ENCODE assay signal across 21 cellular contexts in the genomic region with DNA sequence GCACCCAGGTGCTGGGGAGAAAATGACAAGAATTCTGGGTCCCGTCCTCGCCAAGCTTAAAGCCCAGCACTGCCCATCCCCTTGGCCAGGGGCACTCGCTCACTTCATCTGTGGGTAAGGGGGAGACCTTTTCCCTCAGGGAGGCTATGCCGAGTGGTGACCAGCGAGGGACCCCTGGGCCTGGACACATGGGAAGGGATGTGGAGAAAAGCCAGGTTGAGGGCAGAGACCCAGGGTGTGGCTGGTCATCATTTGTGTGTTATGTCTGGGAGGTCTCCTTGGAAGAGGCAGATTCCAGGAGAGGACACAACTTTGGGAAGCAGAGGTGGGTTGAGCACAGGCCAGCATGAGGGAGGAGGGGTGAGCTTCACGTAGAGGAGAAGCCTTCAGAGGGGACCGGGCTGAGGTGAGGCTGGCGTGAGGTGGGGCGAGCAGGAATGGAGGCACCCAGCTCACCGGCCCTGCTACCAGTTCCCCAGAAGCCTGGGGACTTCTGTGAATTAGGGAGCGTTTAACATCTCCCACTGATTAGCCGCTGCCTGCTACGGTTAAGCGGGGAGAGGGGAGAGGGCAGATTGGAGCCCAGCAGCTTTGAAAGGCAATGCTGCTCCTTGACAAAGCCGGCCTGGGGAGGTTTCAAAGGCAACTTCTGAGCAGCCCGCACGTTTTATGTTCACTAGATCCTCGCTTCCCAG. TPM values are rescaled to one million over a fixed set of nuclear protein-coding genes. Genes with fewer than 3 reads are reported as not detected.
DNase-seq lines count a peak whose midpoint lies in the region; ATAC-seq and TF ChIP-seq lines count a peak whose summit lies in the region.
"Had no signal": no experiment of that assay in that cellular context is flagged by ENCODE, and none has a peak within 500 bp of the region (broad histone marks: within the 10 kb centered on the region; RNA-seq: fewer than 3 reads in every experiment).

No MANE protein-coding gene starts in this region.

- no peaks in the 10 kb centered on the region for H3K36me3 ChIP-seq in neural progenitor cell
- no peaks in the 10 kb centered on the region for H3K36me3 ChIP-seq in upper lobe of right lung
- H3K36me3 ChIP-seq in Karpas-422 (ENCODE audit: insufficient read depth, low read length) = no peaks in the 10 kb centered on the region
- H3K36me3 ChIP-seq: BLaER1 treated with 17β-estradiol and CSF1 and Interleukin-3, amounts not matched to agents 10 nM and 100 nM had no signal

- H2AFZ ChIP-seq in neural progenitor cell (replicated peaks) = no peak overlapping the region
- no peak overlapping the region for H2AFZ ChIP-seq in Karpas-422 (ENCODE audit: low read length)

- H3K27ac Mint-ChIP-seq in neural progenitor cell = peak overlapping the region; percentile 38
- H3K27ac Mint-ChIP-seq: CD4-positive, alpha-beta memory T cell had no signal

- H3K79me2 ChIP-seq in neural progenitor cell (ENCODE audit: low read depth) (no peaks in the 10 kb centered on the region), Karpas-422 (ENCODE audit: low read length) (no peaks in the 10 kb centered on the region)

- no peak for TF ChIP-seq CTCF in dorsolateral prefrontal cortex (IDR thresholded peaks at IDR 0.05 in 54 of 56, conservative IDR thresholded peaks at IDR 0.05 in 2 of 56; ENCODE audit: low read depth in 1 of 56, partially characterized antibody in 56 of 56)
- no peak for TF ChIP-seq CTCF in neural progenitor cell (IDR thresholded peaks at IDR 0.05)
- no peak for TF ChIP-seq CTCF in upper lobe of right lung (IDR thresholded peaks at IDR 0.05)

- H3K4me2 ChIP-seq in neural progenitor cell (peak overlapping the region; percentile 59), Karpas-422 (ENCODE audit: low read depth, low read length, poor library complexity, severe bottlenecking) (no peak overlapping the region)
- H3K4me2 ChIP-seq: BLaER1 treated with 17β-estradiol and CSF1 and Interleukin-3, amounts not matched to agents 10 nM and 100 nM had no signal

- no peak overlapping the region for H3K4me3 Mint-ChIP-seq in neural progenitor cell
- H3K4me3 Mint-ChIP-seq: CD4-positive, alpha-beta memory T cell had no signal

- peak overlapping the region in 51 of 59 donors; percentile 19 to 93 (median 78) for H3K27ac ChIP-seq in dorsolateral prefrontal cortex
- H3K27ac ChIP-seq in neural progenitor cell = peak overlapping the region; percentile 29
- H3K27ac ChIP-seq in upper lobe of right lung = no peak overlapping the region
- no peak overlapping the region for H3K27ac ChIP-seq in Karpas-422 (ENCODE audit: low read length)
- H3K27ac ChIP-seq: BLaER1 treated with 17β-estradiol and CSF1 and Interleukin-3, amounts not matched to agents 10 nM and 100 nM had no signal

- H3K9me3 Mint-ChIP-seq in neural progenitor cell = no peaks in the 10 kb centered on the region
- H3K9me3 Mint-ChIP-seq: CD4-positive, alpha-beta memory T cell had no signal

- H3K27me3 ChIP-seq in dorsolateral prefrontal cortex (peaks cover 0 to 3% (median 0%) of the 10 kb centered on the region in 45 donors), neural progenitor cell (peaks cover 3% of the 10 kb centered on the region), upper lobe of right lung (peaks cover 5% of the 10 kb centered on the region), Karpas-422 (ENCODE audit: low read length) (no peaks in the 10 kb centered on the region)

- H4K20me1 ChIP-seq in neural progenitor cell (ENCODE audit: low read depth) = no peaks in the 10 kb centered on the region
- H4K20me1 ChIP-seq in Karpas-422 (ENCODE audit: insufficient read depth, low read depth, low read length) = no peaks in the 10 kb centered on the region

- H3K9ac ChIP-seq in neural progenitor cell (no peak overlapping the region), Karpas-422 (ENCODE audit: low read length) (no peak overlapping the region)
- H3K9ac ChIP-seq: BLaER1 treated with 17β-estradiol and CSF1 and Interleukin-3, amounts not matched to agents 10 nM and 100 nM had no signal

- ATAC-seq in left cardiac atrium (no peak), upper lobe of right lung (no peak), GM19035 (IDR thresholded peaks at IDR 0.05; ENCODE audit: unreplicated experiment) (no peak)

- H3K4me3 ChIP-seq in dorsolateral prefrontal cortex (no peak overlapping the region), neural progenitor cell (no peak overlapping the region), upper lobe of right lung (no peak overlapping the region), Karpas-422 (ENCODE audit: low read length) (no peak overlapping the region)
- H3K4me3 ChIP-seq: BLaER1 treated with 17β-estradiol and CSF1 and Interleukin-3, amounts not matched to agents 10 nM and 100 nM had no signal

- H3K4me1 Mint-ChIP-seq in neural progenitor cell = peaks cover 43% of the 10 kb centered on the region

- peaks cover 16% of the 10 kb centered on the region for H3F3A ChIP-seq in neural progenitor cell (ENCODE audit: low read depth)

- intact Hi-C loops in cardiac septum (cut with DNase I) (no loop called here), left cardiac atrium (cut with DNase I) (no loop called here), dorsolateral prefrontal cortex (cut with DNase I) (no loop called here), upper lobe of right lung (cut with DNase I) (no loop called here)

- H3K4me1 ChIP-seq in neural progenitor cell (peaks cover 25% of the 10 kb centered on the region), upper lobe of right lung (no peaks in the 10 kb centered on the region), Karpas-422 (ENCODE audit: low read length) (peaks cover 6% of the 10 kb centered on the region)
- H3K4me1 ChIP-seq: Caco-2 had no signal

- peak; percentile 53 for DNase-seq in cardiac septum (ENCODE audit: low spot score)
- DNase-seq in left cardiac atrium = no peak
- DNase-seq in dorsolateral prefrontal cortex = no peak
- DNase-seq in neural progenitor cell (ENCODE audit: low spot score) = peak; percentile 66
- peak; percentile 48 for DNase-seq in upper lobe of right lung
- DNase-seq in Karpas-422 = no peak
- no peak for DNase-seq in GDM1 (lab: John Stamatoyannopoulos, UW)
- DNase-seq: 8988T; CD4-positive, alpha-beta memory T cell; DMS 273 treated with DMSO at 0.1 percent for 48 hours; DMS79 treated with DMSO at 0.1 percent for 48 hours; KBM-7; NCI-H1092; NCI-H2029; NCI-H226; NCI-H510A treated with DMSO at 0.1 percent for 48 hours; NCI-H82; Right ventricle myocardium superior had no signal

- H3K9me2 ChIP-seq in Karpas-422 (replicated peaks; ENCODE audit: insufficient read depth, low read length) = no peaks in the 10 kb centered on the region

- H3K9me3 ChIP-seq in neural progenitor cell (ENCODE audit: low read depth) (no peaks in the 10 kb centered on the region), upper lobe of right lung (no peaks in the 10 kb centered on the region), Karpas-422 (ENCODE audit: low read length) (no peaks in the 10 kb centered on the region)
- H3K9me3 ChIP-seq: BLaER1 treated with 17β-estradiol and CSF1 and Interleukin-3, amounts not matched to agents 10 nM and 100 nM; Caco-2 had no signal

- no peaks in the 10 kb centered on the region for H3K36me3 Mint-ChIP-seq in neural progenitor cell
- H3K36me3 Mint-ChIP-seq: CD4-positive, alpha-beta memory T cell had no signal

- H3K27me3 Mint-ChIP-seq in neural progenitor cell (ENCODE audit: insufficient read depth, low read depth) = peaks cover 12% of the 10 kb centered on the region

RNA-seq across cellular contexts. Expression of gene NECTIN1, which starts 25.8 kb away (rescaled TPM):
- total RNA-seq in cardiac septum = 10.4 TPM
- total RNA-seq in left cardiac atrium = 1 to 10 TPM; 6.6 to 8.8 TPM
- total RNA-seq in dorsolateral prefrontal cortex = 100 to 1,000 TPM in 6 of 120 experiments, 10 to 100 TPM in 114; 45.3 to 136 (median 78.1) TPM
- total RNA-seq in neural progenitor cell (ENCODE audit: low replicate concordance) = 19.5 and 27.4 TPM in 2 replicates
- 10.4 TPM for total RNA-seq in upper lobe of right lung
- total RNA-seq in Karpas-422 (2014; rRNA removed; shearing (Covaris generic); ENCODE audit: low replicate concordance) = 0.04 TPM in 1 of 2 replicates, not detected in the other

Comparison
In these comparisons a context has a peak if more than half of its experiments do, and no peak if none do; other contexts are left out.
1. DNase-seq: peak in cardiac septum (single experiment), neural progenitor cell (single experiment) and upper lobe of right lung (single experiment); none in left cardiac atrium (single experiment), dorsolateral prefrontal cortex (0 of 10), Karpas-422 (single experiment) and GDM1 (single experiment).
2. H3K27ac ChIP-seq: peak in dorsolateral prefrontal cortex (51 of 59) and neural progenitor cell (single experiment); none in upper lobe of right lung (single experiment) and Karpas-422 (single experiment).